ENCODE assay signal across 1 cellular context in the genomic region with DNA sequence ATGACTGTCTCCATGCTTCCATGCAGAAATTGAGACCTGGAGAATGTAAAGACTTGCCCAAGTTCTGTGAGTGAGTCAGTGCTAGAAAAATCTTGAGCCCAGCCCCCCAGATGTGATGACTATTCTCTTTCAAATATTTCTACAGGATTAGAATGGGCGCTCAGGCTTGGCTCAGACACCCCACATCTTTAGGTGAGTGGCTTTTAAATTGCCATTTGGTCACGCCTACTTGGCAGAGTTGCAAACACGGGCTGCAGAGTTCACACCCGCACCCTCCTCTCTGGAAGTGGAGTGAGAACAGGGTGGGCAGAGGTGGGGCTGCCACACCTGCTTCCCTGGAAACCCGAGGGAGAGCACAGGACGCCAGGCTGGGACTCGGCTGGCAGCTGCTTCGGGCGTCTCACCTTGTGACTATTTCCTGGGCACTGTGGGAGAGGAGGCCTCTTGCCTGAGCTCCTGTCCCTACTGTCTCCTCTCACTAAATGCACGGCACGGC.
TF ChIP-seq lines count a peak whose summit lies in the region.

No MANE protein-coding gene starts in this region.

TF ChIP-seq in SK-N-SH, 30 proteins besides CTCF, POLR2A, EP300 and RAD21 (continued from another document):
- TF ChIP-seq, protein P1, sequence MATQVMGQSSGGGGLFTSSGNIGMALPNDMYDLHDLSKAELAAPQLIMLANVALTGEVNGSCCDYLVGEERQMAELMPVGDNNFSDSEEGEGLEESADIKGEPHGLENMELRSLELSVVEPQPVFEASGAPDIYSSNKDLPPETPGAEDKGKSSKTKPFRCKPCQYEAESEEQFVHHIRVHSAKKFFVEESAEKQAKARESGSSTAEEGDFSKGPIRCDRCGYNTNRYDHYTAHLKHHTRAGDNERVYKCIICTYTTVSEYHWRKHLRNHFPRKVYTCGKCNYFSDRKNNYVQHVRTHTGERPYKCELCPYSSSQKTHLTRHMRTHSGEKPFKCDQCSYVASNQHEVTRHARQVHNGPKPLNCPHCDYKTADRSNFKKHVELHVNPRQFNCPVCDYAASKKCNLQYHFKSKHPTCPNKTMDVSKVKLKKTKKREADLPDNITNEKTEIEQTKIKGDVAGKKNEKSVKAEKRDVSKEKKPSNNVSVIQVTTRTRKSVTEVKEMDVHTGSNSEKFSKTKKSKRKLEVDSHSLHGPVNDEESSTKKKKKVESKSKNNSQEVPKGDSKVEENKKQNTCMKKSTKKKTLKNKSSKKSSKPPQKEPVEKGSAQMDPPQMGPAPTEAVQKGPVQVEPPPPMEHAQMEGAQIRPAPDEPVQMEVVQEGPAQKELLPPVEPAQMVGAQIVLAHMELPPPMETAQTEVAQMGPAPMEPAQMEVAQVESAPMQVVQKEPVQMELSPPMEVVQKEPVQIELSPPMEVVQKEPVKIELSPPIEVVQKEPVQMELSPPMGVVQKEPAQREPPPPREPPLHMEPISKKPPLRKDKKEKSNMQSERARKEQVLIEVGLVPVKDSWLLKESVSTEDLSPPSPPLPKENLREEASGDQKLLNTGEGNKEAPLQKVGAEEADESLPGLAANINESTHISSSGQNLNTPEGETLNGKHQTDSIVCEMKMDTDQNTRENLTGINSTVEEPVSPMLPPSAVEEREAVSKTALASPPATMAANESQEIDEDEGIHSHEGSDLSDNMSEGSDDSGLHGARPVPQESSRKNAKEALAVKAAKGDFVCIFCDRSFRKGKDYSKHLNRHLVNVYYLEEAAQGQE (IDR thresholded peaks at IDR 0.05; ENCODE audit: low read depth, low read length): no peak
- peak; percentile 77 for TF ChIP-seq TCF12 (IDR thresholded peaks at IDR 0.05)
- no peak for TF ChIP-seq TAF1 (IDR thresholded peaks at IDR 0.05; ENCODE audit: borderline replicate concordance, low read depth, low read length)
- peak; percentile 80 for TF ChIP-seq JUND (IDR thresholded peaks at IDR 0.05)
- TF ChIP-seq USF1 (IDR thresholded peaks at IDR 0.05; ENCODE audit: borderline replicate concordance, low read depth): no peak
- no peak for TF ChIP-seq FOXM1 (IDR thresholded peaks at IDR 0.05; ENCODE audit: low read depth)
